Comparison of ENCODE assay signal across 19 cellular contexts in genomic region chr16:53069772-53070171, GRCh38. TPM values are rescaled to one million over a fixed set of nuclear protein-coding genes. Genes with fewer than 3 reads are reported as not detected.
"Had no signal": no experiment of that assay in that cellular context is flagged by ENCODE, and none has a peak within 500 bp of the region (broad histone marks: within the 10 kb centered on the region; RNA-seq: fewer than 3 reads in every experiment).

No MANE protein-coding gene starts in this region.

- H3K9me3 ChIP-seq: thoracic aorta, upper lobe of right lung had no signal

- H3K27ac ChIP-seq: brain microvascular endothelial cell, coronary artery, left lung, parathyroid adenoma, thoracic aorta, upper lobe of right lung, WERI-Rb-1 had no signal

- DNase-seq: activated CD4-positive, alpha-beta T cell treated with anti-CD3 and anti-CD28 coated beads, Interleukin-2, amount 50 U/mL, for 4 hours; activated naive CD4-positive, alpha-beta T cell treated with anti-CD3 and anti-CD28 coated beads for 36 hours; activated T-cell treated with anti-CD3 and anti-CD28 coated beads, Interleukin-2, amount 50 U/mL, for 4 hours; aorta; brain microvascular endothelial cell; erythroblast; foreskin melanocyte; heart left ventricle; left lung; mammary epithelial cell; spleen; stimulated activated CD4-positive, alpha-beta T cell treated with anti-CD3 and anti-CD28 coated beads, Interleukin-4, amount 100 ng/mL, for 4 hours; upper lobe of right lung; WERI-Rb-1 had no signal

- H3K27ac Mint-ChIP-seq: activated naive CD4-positive, alpha-beta T cell treated with anti-CD3 and anti-CD28 coated beads for 36 hours had no signal

- H3K9me3 Mint-ChIP-seq: activated T-cell treated with anti-CD3 and anti-CD28 coated beads, Interleukin-2, amount 50 U/mL, for 4 hours had no signal

- H3K4me3 ChIP-seq: coronary artery, heart left ventricle, left lung, spleen, thoracic aorta, upper lobe of right lung had no signal

- H3K36me3 ChIP-seq: left lung, upper lobe of right lung, WERI-Rb-1 had no signal

- H3K27me3 ChIP-seq: brain microvascular endothelial cell, heart left ventricle, left lung, spleen, upper lobe of right lung had no signal

- FAIRE-seq: endometrium had no signal

- ATAC-seq: activated T-cell treated with anti-CD3 and anti-CD28 coated beads, Interleukin-2, amount 50 U/mL, for 4 hours; heart left ventricle; left lung; stimulated activated memory B cell treated with anti-CD40 and anti-IgM and Interleukin-4, amounts not matched to agents 10 μg/mL and 1 μg/mL and 100 μg/mL, for 72 hours; upper lobe of right lung had no signal

- H3K4me3 Mint-ChIP-seq: activated naive CD4-positive, alpha-beta T cell treated with anti-CD3 and anti-CD28 coated beads for 36 hours; activated T-cell treated with anti-CD3 and anti-CD28 coated beads, Interleukin-2, amount 50 U/mL, for 4 hours; stimulated activated memory B cell treated with anti-CD40 and anti-IgM and Interleukin-4, amounts not matched to agents 10 μg/mL and 1 μg/mL and 100 μg/mL, for 72 hours had no signal

- H3K27me3 Mint-ChIP-seq: stimulated activated memory B cell treated with anti-CD40 and anti-IgM and Interleukin-4, amounts not matched to agents 10 μg/mL and 1 μg/mL and 100 μg/mL, for 72 hours had no signal

- H3K4me1 ChIP-seq: parathyroid adenoma had no signal

RNA-seq across cellular contexts. Expression of gene CHD9NB, which starts 17.1 kb away (rescaled TPM):
- total RNA-seq: activated T-cell treated with anti-CD3 and anti-CD28 coated beads, Interleukin-2, amount 50 U/mL, for 4 hours had no signal
